ENCODE assay signal across 14 cellular contexts in the genomic region with DNA sequence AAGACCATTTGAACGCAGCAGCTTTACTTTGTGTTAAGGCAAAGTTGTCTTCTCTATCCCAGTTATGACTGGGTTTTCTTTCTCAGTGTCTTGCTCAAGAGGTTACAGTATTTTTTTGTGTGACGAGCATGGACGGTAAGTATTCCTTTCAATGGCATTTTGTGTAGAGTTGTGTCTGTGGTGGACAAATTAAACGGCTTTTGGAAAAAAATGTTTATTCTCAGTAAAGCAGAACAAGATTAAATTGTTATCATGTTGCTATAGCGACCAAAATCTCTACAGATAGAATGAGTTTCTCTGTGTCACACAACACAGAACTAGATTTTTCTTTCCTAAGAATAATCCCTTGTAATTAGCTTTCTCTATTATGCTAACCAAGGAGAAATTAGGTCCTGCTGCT.
DNase-seq lines count a peak whose midpoint lies in the region; ATAC-seq and TF ChIP-seq lines count a peak whose summit lies in the region.
"Had no signal": no experiment of that assay in that cellular context is flagged by ENCODE, and none has a peak within 500 bp of the region (broad histone marks: within the 10 kb centered on the region; RNA-seq: fewer than 3 reads in every experiment).

No MANE protein-coding gene starts in this region.

- peak overlapping the region; percentile 58 for H3K4me2 ChIP-seq in hepatocyte

- peaks cover 7% of the 10 kb centered on the region for H3K4me1 Mint-ChIP-seq in nephron progenitor cell
- H3K4me1 Mint-ChIP-seq: immature natural killer cell had no signal

- no peak for TF ChIP-seq POLR2A in transverse colon (IDR thresholded peaks at IDR 0.05)

- H3K27me3 Mint-ChIP-seq in nephron progenitor cell (ENCODE audit: low read depth, poor library complexity) = no peaks in the 10 kb centered on the region

- H3K4me3 ChIP-seq in coronary artery (peak overlapping the region; percentile 58), hepatocyte (no peak overlapping the region), transverse colon (no peak overlapping the region)
- H3K4me3 ChIP-seq: GM12878, SK-N-MC had no signal

- H3K4me1 ChIP-seq in hepatocyte (ENCODE audit: insufficient read depth) (peaks cover 4% of the 10 kb centered on the region), transverse colon (no peaks in the 10 kb centered on the region)
- H3K4me1 ChIP-seq: parathyroid adenoma had no signal

- TF ChIP-seq CTCF in coronary artery (IDR thresholded peaks at IDR 0.05) = no peak
- no peak for TF ChIP-seq CTCF in hepatocyte (IDR thresholded peaks at IDR 0.05; ENCODE audit: poor library complexity)
- TF ChIP-seq CTCF in transverse colon (IDR thresholded peaks at IDR 0.05) = no peak
- no peak for TF ChIP-seq CTCF in nephron progenitor cell (IDR thresholded peaks at IDR 0.05)

- H2AFZ ChIP-seq in hepatocyte = peak overlapping the region; percentile 8
- H2AFZ ChIP-seq: parathyroid adenoma had no signal

- H3K27ac ChIP-seq in coronary artery = peak overlapping the region; percentile 81 to 82
- H3K27ac ChIP-seq in hepatocyte = peak overlapping the region; percentile 70
- H3K27ac ChIP-seq in transverse colon = peak overlapping the region; percentile 24 to 67 (median 56)
- H3K27ac ChIP-seq: parathyroid adenoma, SK-N-MC had no signal

- in situ Hi-C loops in transverse colon (cut with MboI; ENCODE audit: low pct_ligation_motif_present in 1 of 4, low pct_unique_long_range_greater_than_20kb in 1 of 4, low sequenced_read_pairs in 3 of 4) = no loop called here

- no peak for TF ChIP-seq EP300 in transverse colon (IDR thresholded peaks at IDR 0.05; ENCODE audit: low read depth)

- DNase-seq in NCI-H69 (lab: John Stamatoyannopoulos, UW) = peak; percentile 3
- no peak for DNase-seq in coronary artery (ENCODE audit: low spot score)
- DNase-seq in hepatocyte (ENCODE audit: low spot score) = peak; percentile 22
- DNase-seq in transverse colon = no peak
- no peak for DNase-seq in nephron progenitor cell
- DNase-seq: amniotic stem cell; effector CD4-positive, alpha-beta T cell; immature natural killer cell; NCI-H2171 treated with DMSO at 0.1 percent for 48 hours had no signal

- H3K27me3 ChIP-seq in hepatocyte (no peaks in the 10 kb centered on the region), transverse colon (no peaks in the 10 kb centered on the region)

- H3K36me3 ChIP-seq in hepatocyte (replicated peaks; ENCODE audit: insufficient read depth, low read depth) (no peaks in the 10 kb centered on the region), transverse colon (no peaks in the 10 kb centered on the region)

- H3K4me3 Mint-ChIP-seq in nephron progenitor cell = no peak overlapping the region
- H3K4me3 Mint-ChIP-seq: immature natural killer cell had no signal

- intact Hi-C loops in transverse colon (cut with DNase I; ENCODE audit: low total_unique reads) = no loop called here

- H3K9me3 Mint-ChIP-seq in nephron progenitor cell = peaks cover 31% of the 10 kb centered on the region

- H3K9me3 ChIP-seq in hepatocyte (ENCODE audit: low read depth) (no peaks in the 10 kb centered on the region), transverse colon (no peaks in the 10 kb centered on the region)

- no peaks in the 10 kb centered on the region for H3K36me3 Mint-ChIP-seq in nephron progenitor cell (ENCODE audit: low read depth)
- H3K36me3 Mint-ChIP-seq: immature natural killer cell had no signal

- no peaks in the 10 kb centered on the region for H4K20me1 ChIP-seq in hepatocyte (ENCODE audit: insufficient read depth, poor library complexity, severe bottlenecking)

- no peaks in the 10 kb centered on the region for H3K9me2 ChIP-seq in hepatocyte (replicated peaks; ENCODE audit: insufficient read depth)

- no peaks in the 10 kb centered on the region for H3K79me2 ChIP-seq in hepatocyte
- H3K79me2 ChIP-seq: parathyroid adenoma had no signal

- no peak overlapping the region for H3K27ac Mint-ChIP-seq in nephron progenitor cell

- 48% methylated on average over 5 of the region's 5 CpGs for WGBS in hepatocyte (ENCODE audit: low lambda C conversion rate, missing lambda C conversion rate)
- 55 to 67% methylated on average over 5 of the region's 5 CpGs for WGBS in transverse colon (ENCODE audit: low coverage in 1 of 2), 2 donors

- ATAC-seq in GM18498 (IDR thresholded peaks at IDR 0.05; ENCODE audit: unreplicated experiment) (no peak), HG02798 (IDR thresholded peaks at IDR 0.05; ENCODE audit: poor library complexity, unreplicated experiment) (no peak)
- ATAC-seq: GM12878 had no signal

Comparison
In these comparisons a context has a peak if more than half of its experiments do, and no peak if none do; other contexts are left out.
1. DNase-seq: peak in NCI-H69 (single experiment) and hepatocyte (single experiment); none in coronary artery (single experiment), transverse colon (single experiment) and nephron progenitor cell (single experiment).
2. Peak in every context shown above with its lines, with median percentiles within 50 percentile points of each other: H3K27ac ChIP-seq.